In genomic region chr15:100785181-100786138, GRCh38 we compare ENCODE assay signal across 21 cellular contexts.
DNase-seq lines count a peak whose midpoint lies in the region; ATAC-seq and TF ChIP-seq lines count a peak whose summit lies in the region.
"Had no signal": no experiment of that assay in that cellular context is flagged by ENCODE, and none has a peak within 500 bp of the region (broad histone marks: within the 10 kb centered on the region; RNA-seq: fewer than 3 reads in every experiment).

No MANE protein-coding gene starts in this region.

- ATAC-seq in HG03103 (IDR thresholded peaks at IDR 0.05; ENCODE audit: low read depth, unreplicated experiment) = peak; percentile 53
- no peak for ATAC-seq in naive thymus-derived CD8-positive, alpha-beta T cell
- ATAC-seq: A549; activated CD4-positive, CD25-positive, alpha-beta regulatory T cell treated with anti-CD3 and anti-CD28 coated beads, Interleukin-2, amount 50 U/mL, for 24 hours had no signal

- peak; percentile 4 for DNase-seq in activated effector memory CD4-positive, alpha-beta T cell treated with anti-CD3 and anti-CD28 coated beads, Interleukin-2, amount 50 U/mL, for 16 hours
- no peak for DNase-seq in activated effector memory CD4-positive, alpha-beta T cell treated with Interleukin-2 at 50 U/mL for 16 hours
- DNase-seq in endodermal cell = peak; percentile 33
- peak; percentile 40 for DNase-seq in type B pancreatic cell (ENCODE audit: extremely low spot score, unreplicated experiment)
- DNase-seq in naive thymus-derived CD8-positive, alpha-beta T cell = no peak
- no peak for DNase-seq in cortex of kidney (lab: John Stamatoyannopoulos, UW)
- DNase-seq in SJCRH30 = no peak
- DNase-seq: activated naive CD4-positive, alpha-beta T cell treated with Interleukin-2 at 50 U/mL for 16 hours; DMS153; hippocampal formation; Karpas-422; kidney; mesendoderm; NCI-H1417; NCI-H748 treated with DMSO at 0.1 percent for 48 hours; stimulated activated CD4-positive, alpha-beta T cell treated with anti-CD3 and anti-CD28 coated beads, Interleukin-12 subunit alpha, Interleukin-12 subunit beta, amount 100 ng/mL, for 4 hours had no signal

- no peaks in the 10 kb centered on the region for H3K9me3 Mint-ChIP-seq in endodermal cell
- no peaks in the 10 kb centered on the region for H3K9me3 Mint-ChIP-seq in type B pancreatic cell
- H3K9me3 Mint-ChIP-seq in naive thymus-derived CD8-positive, alpha-beta T cell = no peaks in the 10 kb centered on the region

- H3K36me3 ChIP-seq in endodermal cell (ENCODE audit: control insufficient read depth, insufficient read depth, low read length) = no peaks in the 10 kb centered on the region
- no peaks in the 10 kb centered on the region for H3K36me3 ChIP-seq in SJCRH30
- H3K36me3 ChIP-seq: HAP-1 had no signal

- no peak for TF ChIP-seq CTCF in endodermal cell (conservative IDR thresholded peaks at IDR 0.05)
- TF ChIP-seq CTCF in type B pancreatic cell (conservative IDR thresholded peaks at IDR 0.05) = no peak

- WGBS in endodermal cell (ENCODE audit: insufficient coverage in 1 of 2, insufficient read length in 1 of 2), 2 experiments = 92 to 95% methylated on average over 7 to 10 of the region's 10 CpGs

- H3K27ac Mint-ChIP-seq in endodermal cell = no peak overlapping the region
- H3K27ac Mint-ChIP-seq in type B pancreatic cell = no peak overlapping the region
- no peak overlapping the region for H3K27ac Mint-ChIP-seq in naive thymus-derived CD8-positive, alpha-beta T cell
- H3K27ac Mint-ChIP-seq: CD14-positive monocyte had no signal

- H3K4me1 Mint-ChIP-seq in endodermal cell (peaks cover 7% of the 10 kb centered on the region), type B pancreatic cell (ENCODE audit: unreplicated experiment) (peaks cover 7% of the 10 kb centered on the region)
- peaks cover 0 to 2% (median 0%) of the 10 kb centered on the region in 4 donors for H3K4me1 Mint-ChIP-seq in naive thymus-derived CD8-positive, alpha-beta T cell

- no peaks in the 10 kb centered on the region for H3K36me3 Mint-ChIP-seq in endodermal cell (ENCODE audit: low read depth)
- no peaks in the 10 kb centered on the region for H3K36me3 Mint-ChIP-seq in type B pancreatic cell
- no peaks in the 10 kb centered on the region for H3K36me3 Mint-ChIP-seq in naive thymus-derived CD8-positive, alpha-beta T cell
- H3K36me3 Mint-ChIP-seq: CD14-positive monocyte had no signal

- H3K4me3 ChIP-seq in endodermal cell (ENCODE audit: low read length) (no peak overlapping the region), SJCRH30 (no peak overlapping the region)
- H3K4me3 ChIP-seq: A549, HAP-1 had no signal

- H3K4me1 ChIP-seq in endodermal cell (ENCODE audit: control insufficient read depth, insufficient read depth, low read length) (no peaks in the 10 kb centered on the region), SJCRH30 (peaks cover 10% of the 10 kb centered on the region)
- H3K4me1 ChIP-seq: A549, HAP-1 had no signal

- H3K27ac ChIP-seq in endodermal cell (ENCODE audit: low read depth, low read length) = no peak overlapping the region
- H3K27ac ChIP-seq in SJCRH30 = no peak overlapping the region
- H3K27ac ChIP-seq: A549 had no signal

- POLR2A ChIA-PET in naive thymus-derived CD8-positive, alpha-beta T cell (lab: Charles Lee) = no interaction called here

- H3K27me3 ChIP-seq in endodermal cell (ENCODE audit: control insufficient read depth, insufficient read depth, low read length, poor library complexity, severe bottlenecking) = no peaks in the 10 kb centered on the region
- H3K27me3 ChIP-seq in SJCRH30 = no peaks in the 10 kb centered on the region

- H3K9me3 ChIP-seq in endodermal cell (ENCODE audit: control insufficient read depth, low read length) (no peaks in the 10 kb centered on the region), SJCRH30 (replicated peaks) (no peaks in the 10 kb centered on the region)
- H3K9me3 ChIP-seq: A549, HAP-1 had no signal

- H3K9ac ChIP-seq in endodermal cell (ENCODE audit: extremely low read depth, low read length, poor library complexity, severe bottlenecking) = no peak overlapping the region

- H3K27me3 Mint-ChIP-seq in endodermal cell (ENCODE audit: insufficient read depth) (peaks cover 5% of the 10 kb centered on the region), type B pancreatic cell (no peaks in the 10 kb centered on the region)
- peaks cover 1 to 38% (median 9%) of the 10 kb centered on the region in 5 donors for H3K27me3 Mint-ChIP-seq in naive thymus-derived CD8-positive, alpha-beta T cell

- H3K4me3 Mint-ChIP-seq in endodermal cell (no peak overlapping the region), type B pancreatic cell (no peak overlapping the region)
- no peak overlapping the region for H3K4me3 Mint-ChIP-seq in naive thymus-derived CD8-positive, alpha-beta T cell
- H3K4me3 Mint-ChIP-seq: CD14-positive monocyte had no signal

Comparison
In these comparisons a context has a peak if more than half of its experiments do, and no peak if none do; other contexts are left out.
1. DNase-seq: peak in activated effector memory CD4-positive, alpha-beta T cell treated with anti-CD3 and anti-CD28 coated beads, Interleukin-2, amount 50 U/mL, for 16 hours (single experiment), endodermal cell (single experiment) and type B pancreatic cell (single experiment); none in activated effector memory CD4-positive, alpha-beta T cell treated with Interleukin-2 at 50 U/mL for 16 hours (single experiment), naive thymus-derived CD8-positive, alpha-beta T cell (0 of 10), cortex of kidney (single experiment) and SJCRH30 (0 of 2).